33 cellular contexts compared by ENCODE assay signal in the genomic region with DNA sequence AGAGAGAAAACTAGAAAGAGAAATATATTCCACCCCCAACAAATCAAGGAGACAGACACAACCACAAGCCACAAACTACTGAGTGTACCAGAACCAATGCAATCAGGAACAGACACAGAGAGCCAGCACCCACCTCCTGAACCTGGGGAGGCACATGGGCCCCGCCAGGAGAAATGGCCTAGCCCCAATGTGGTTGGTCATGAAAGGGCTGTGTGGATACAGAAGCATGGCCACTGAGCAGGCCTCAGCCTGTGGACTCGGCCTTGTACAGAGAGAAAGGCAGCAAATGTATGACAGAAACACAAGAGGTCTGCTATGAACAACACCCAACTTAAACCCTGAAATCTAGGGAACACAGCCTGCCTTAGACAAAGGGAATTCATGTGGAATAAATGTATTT. TPM values are rescaled to one million over a fixed set of nuclear protein-coding genes. Genes with fewer than 3 reads are reported as not detected.
"Had no signal": no experiment of that assay in that cellular context is flagged by ENCODE, and none has a peak within 500 bp of the region (broad histone marks: within the 10 kb centered on the region; RNA-seq: fewer than 3 reads in every experiment).

No MANE protein-coding gene starts in this region.

- DNase-seq: activated CD4-positive, alpha-beta T cell treated with anti-CD3 and anti-CD28 coated beads, Interleukin-2, amount 50 U/mL, for 4 hours; activated CD4-positive, CD25-positive, alpha-beta regulatory T cell; activated CD8-positive, alpha-beta memory T cell treated with anti-CD3 and anti-CD28 coated beads, Interleukin-2, amount 50 U/mL, for 48 hours; activated CD8-positive, alpha-beta T cell treated with anti-CD3 and anti-CD28 coated beads, Interleukin-2, amount 10 ng/mL, durations not matched to agents 7 days and 5 days; activated naive CD4-positive, alpha-beta T cell treated with Interleukin-2 at 50 U/mL for 16 hours; activated naive CD8-positive, alpha-beta T cell treated with anti-CD3 and anti-CD28 coated beads, Interleukin-2, amount 50 U/mL, for 24 hours; activated T-cell treated with anti-CD3 and anti-CD28 coated beads, Interleukin-2, amount 50 U/mL, for 1 hour; amniotic stem cell; brain microvascular endothelial cell; MV-4-11; NCI-H1092 treated with DMSO at 0.1 percent for 48 hours; NCI-H1417 treated with DMSO at 0.1 percent for 48 hours; NCI-H1694; NCI-H2029; NCI-H2107; NCI-H345; NCI-H510A; NCI-H526 treated with DMSO at 0.1 percent for 48 hours; NCI-H82; NK-92 treated with Interleukin-12 subunit alpha and Interleukin-12 subunit beta, amount 100 ng/mL, for 24 hours; OCI-M1; RPMI8226; T-cell; T-helper 2 cell; T1000 had no signal

- H3K27ac ChIP-seq: brain microvascular endothelial cell, cardiac muscle cell, KMS-11, SK-N-MC, VCaP had no signal

- H3K4me3 ChIP-seq: cardiac muscle cell, SK-N-MC had no signal

- ATAC-seq: activated CD8-positive, alpha-beta T cell treated with anti-CD3 and anti-CD28 coated beads, Interleukin-2, amount 10 ng/mL, durations not matched to agents 7 days and 5 days; activated naive CD4-positive, alpha-beta T cell treated with anti-CD3 and anti-CD28 coated beads, Interleukin-2, amount 50 U/mL, for 72 hours; activated naive CD8-positive, alpha-beta T cell treated with anti-CD3 and anti-CD28 coated beads, Interleukin-2, amount 50 U/mL, for 24 hours; Panc1; Right ventricle myocardium inferior; T-cell had no signal

RNA-seq across cellular contexts. Expression of a gene that starts 17.1 kb away (rescaled TPM):
- polyA plus RNA-seq: IgD-negative memory B cell had no signal
